17 cellular contexts compared by ENCODE assay signal in the genomic region with DNA sequence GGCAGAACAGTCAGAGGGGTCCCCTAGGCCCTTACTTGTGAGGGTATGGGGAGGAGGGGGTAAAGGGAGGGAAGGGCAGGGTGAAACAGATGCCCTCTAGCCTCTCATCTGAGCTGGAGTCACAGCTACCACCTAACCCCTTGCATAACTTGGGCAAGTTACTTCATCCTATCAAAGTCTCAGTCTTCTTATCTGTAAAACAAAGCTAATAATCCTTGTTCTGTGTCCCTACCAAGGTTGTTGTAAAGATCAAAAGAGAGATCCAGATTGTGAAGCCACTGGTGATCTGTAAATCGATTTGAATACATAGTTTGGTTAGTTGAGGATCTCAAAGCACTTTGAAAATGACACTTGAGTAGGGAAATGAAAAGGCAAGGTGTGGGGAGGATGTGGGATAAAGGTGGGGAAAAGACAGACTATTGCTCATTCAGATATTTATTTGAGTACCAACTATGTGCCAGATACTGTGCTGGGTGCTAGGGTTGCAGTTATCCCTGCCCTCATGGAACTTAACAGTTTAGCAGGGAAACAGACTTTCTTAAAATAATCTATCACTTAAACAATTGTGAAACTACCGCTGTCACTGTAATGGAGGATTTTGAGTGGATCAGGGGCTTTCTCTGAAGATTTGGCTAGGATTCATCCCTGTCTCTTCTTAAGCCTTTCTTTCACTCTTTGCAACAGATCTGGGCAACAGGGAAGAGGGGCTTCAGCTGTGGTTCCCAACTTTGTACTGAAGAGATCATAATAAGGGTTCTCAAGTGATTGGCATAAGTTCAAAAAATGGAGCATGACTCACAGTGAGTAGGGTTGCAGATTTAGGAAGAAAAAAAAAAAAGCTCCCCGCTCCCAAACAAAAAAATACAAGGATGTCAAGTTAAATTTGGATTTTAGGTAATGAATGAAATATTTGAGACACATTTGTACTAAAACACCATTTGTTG. TPM values are rescaled to one million over a fixed set of nuclear protein-coding genes. Genes with fewer than 3 reads are reported as not detected.
A peak's percentile ranks its signal among the peaks of the same experiment; 100 is the strongest.
DNase-seq lines count a peak whose midpoint lies in the region; ATAC-seq and TF ChIP-seq lines count a peak whose summit lies in the region.
"Had no signal": no experiment of that assay in that cellular context is flagged by ENCODE, and none has a peak within 500 bp of the region (broad histone marks: within the 10 kb centered on the region; RNA-seq: fewer than 3 reads in every experiment).

No MANE protein-coding gene starts in this region.

- H3K14ac ChIP-seq in H9 (ENCODE audit: insufficient read depth, low read length): no peak overlapping the region

- POLR2A ChIA-PET in activated CD4-positive, alpha-beta T cell treated with anti-CD3 and anti-CD28 coated beads for 36 hours (lab: Charles Lee): interaction anchor here (0.6 kb wide), 1 partner anchor 51 kb away, joined by 4 read pairs; no protein-coding TSS in a partner anchor

- no peak overlapping the region for H2BK120ac ChIP-seq in H9 (ENCODE audit: low read depth, low read length, poor library complexity, severe bottlenecking)

- H2AFZ ChIP-seq in Loucy (ENCODE audit: low read length) (peak overlapping the region; percentile 90), mammary epithelial cell (ENCODE audit: low read depth, low read length) (no peak overlapping the region), H9 (ENCODE audit: low read length) (no peak overlapping the region)

- no peak overlapping the region for H4K8ac ChIP-seq in H9 (replicated peaks; ENCODE audit: insufficient read length, low read depth, low read length)

- H3K18ac ChIP-seq in H9 (ENCODE audit: insufficient read length, low read depth, low read length): no peak overlapping the region

- H4K5ac ChIP-seq in H9 (ENCODE audit: insufficient read length, low read depth, low read length): no peak overlapping the region

- DNase-seq in activated CD4-positive, alpha-beta T cell treated with anti-CD3 and anti-CD28 coated beads for 36 hours: no peak
- no peak for DNase-seq in activated CD4-positive, alpha-beta T cell treated with anti-CD3 and anti-CD28 coated beads for 48 hours
- DNase-seq in mammary epithelial cell (peak; percentile 19), nephron progenitor cell (no peak), sciatic nerve (ENCODE audit: low spot score) (no peak), H9 (no peak)
- DNase-seq: activated gamma-delta T cell, head of caudate nucleus, NCI-H1048, NCI-H524 treated with DMSO at 0.1 percent for 48 hours, nucleus accumbens, SHP77 treated with DMSO at 0.1 percent for 48 hours had no signal

- H3K36me3 ChIP-seq in Loucy (ENCODE audit: insufficient read depth, low read length) (no peaks in the 10 kb centered on the region), mammary epithelial cell (ENCODE audit: insufficient read depth, low read length) (no peaks in the 10 kb centered on the region)

- peak; percentile 47 for ATAC-seq in activated CD4-positive, alpha-beta T cell treated with anti-CD3 and anti-CD28 coated beads for 36 hours
- ATAC-seq in sciatic nerve (no peak), HG03280 (IDR thresholded peaks at IDR 0.05; ENCODE audit: unreplicated experiment) (no peak)
- ATAC-seq: WTC11 had no signal

- no peaks in the 10 kb centered on the region for H3K9me2 ChIP-seq in Loucy (replicated peaks; ENCODE audit: low read depth, low read length)

- H3K4me1 Mint-ChIP-seq in activated CD4-positive, alpha-beta T cell treated with anti-CD3 and anti-CD28 coated beads for 36 hours: peaks cover 13% of the 10 kb centered on the region
- no peaks in the 10 kb centered on the region for H3K4me1 Mint-ChIP-seq in nephron progenitor cell
- H3K4me1 Mint-ChIP-seq in H9: peaks cover 3% of the 10 kb centered on the region in 2 experiments; a peak in 2 of 4 replicates
- H3K4me1 Mint-ChIP-seq: WTC11 had no signal

- intact Hi-C loops in activated CD4-positive, alpha-beta T cell treated with anti-CD3 and anti-CD28 coated beads for 36 hours (cut with DNase I, micrococcal nuclease): no loop called here
- intact Hi-C loops in mammary epithelial cell (cut with micrococcal nuclease): no loop called here
- intact Hi-C loops in sciatic nerve (cut with DNase I): no loop called here

- H3K4me3 ChIP-seq in Loucy (ENCODE audit: low read length, poor library complexity, severe bottlenecking) (peak overlapping the region; percentile 17), mammary epithelial cell (replicated peaks in 1 of 3; ENCODE audit: insufficient read depth in 1 of 3, low read depth in 2 of 3, low read length in 3 of 3) (no peak overlapping the region)

- no peak overlapping the region for H2BK12ac ChIP-seq in H9 (ENCODE audit: insufficient read length, low read depth, low read length)

- H3K9me3 Mint-ChIP-seq in activated CD4-positive, alpha-beta T cell treated with anti-CD3 and anti-CD28 coated beads for 36 hours (ENCODE audit: low read depth): no peaks in the 10 kb centered on the region
- H3K9me3 Mint-ChIP-seq in nephron progenitor cell (no peaks in the 10 kb centered on the region), H9 (no peaks in the 10 kb centered on the region)
- H3K9me3 Mint-ChIP-seq: dendritic cell treated with granulocyte-macrophage colony-stimulating factor and Interleukin-4, amounts not matched to agents 40 ng/mL and 50 ng/mL, for 4 days; WTC11 had no signal

- no peaks in the 10 kb centered on the region for H3F3A ChIP-seq in Loucy (ENCODE audit: low read depth)

- no peaks in the 10 kb centered on the region for H3K23me2 ChIP-seq in H9 (ENCODE audit: insufficient read length, low read depth, low read length, poor library complexity, severe bottlenecking)

- no peak overlapping the region for H3T11ph ChIP-seq in H9 (ENCODE audit: low read length)

- TF ChIP-seq CTCF in Loucy (conservative IDR thresholded peaks at IDR 0.05; ENCODE audit: low read length) (no peak), mammary epithelial cell (conservative IDR thresholded peaks at IDR 0.05 in 1 of 2, IDR thresholded peaks at IDR 0.05 in 1 of 2; ENCODE audit: extremely low read depth in 1 of 2, insufficient read depth in 1 of 2, low read depth in 1 of 2, low read length in 2 of 2) (no peak), nephron progenitor cell (IDR thresholded peaks at IDR 0.05) (no peak), H9 (conservative IDR thresholded peaks at IDR 0.05) (no peak)

- H3K36me3 Mint-ChIP-seq in activated CD4-positive, alpha-beta T cell treated with anti-CD3 and anti-CD28 coated beads for 36 hours (ENCODE audit: low read depth): peaks cover 3% of the 10 kb centered on the region
- H3K36me3 Mint-ChIP-seq in nephron progenitor cell (ENCODE audit: low read depth) (no peaks in the 10 kb centered on the region), H9 (ENCODE audit: insufficient read depth in 1 of 3, low read depth in 3 of 3) (no peaks in the 10 kb centered on the region; a peak in 1 of 7 replicates)
- H3K36me3 Mint-ChIP-seq: WTC11 had no signal

- H3K27me3 ChIP-seq in Loucy (ENCODE audit: insufficient read depth, low read length, poor library complexity, severe bottlenecking) (no peaks in the 10 kb centered on the region), mammary epithelial cell (ENCODE audit: insufficient read depth, low read length) (no peaks in the 10 kb centered on the region), H9 (ENCODE audit: insufficient read depth, low read length) (no peaks in the 10 kb centered on the region)

- H3K27ac ChIP-seq in mammary epithelial cell (ENCODE audit: insufficient read depth, low read depth, low read length) (no peak overlapping the region), H9 (ENCODE audit: insufficient read length, low read depth, low read length) (no peak overlapping the region)

- H3K4me2 ChIP-seq in Loucy (ENCODE audit: low read depth, low read length, poor library complexity, severe bottlenecking) (peak overlapping the region; percentile 67), mammary epithelial cell (ENCODE audit: insufficient read depth, low read depth, low read length) (no peak overlapping the region), H9 (ENCODE audit: insufficient read depth, insufficient read length, low read length) (no peak overlapping the region)

- in situ Hi-C loops in mammary epithelial cell (cut with MboI; ENCODE audit: low sequenced_read_pairs in 2 of 2): no loop called here

- WGBS in mammary epithelial cell (ENCODE audit: low coverage, missing lambda C conversion rate): 59% methylated on average over 3 of the region's 3 CpGs
- WGBS in H9 (ENCODE audit: extremely low coverage, insufficient read length, low lambda C conversion rate): no CpG with 5 or more reads among the region's 3 CpGs

- no peak overlapping the region for H2BK15ac ChIP-seq in H9 (ENCODE audit: low read depth, low read length)

- no peak overlapping the region for H3K27ac Mint-ChIP-seq in activated CD4-positive, alpha-beta T cell treated with anti-CD3 and anti-CD28 coated beads for 36 hours
- peak overlapping the region; percentile 82 for H3K27ac Mint-ChIP-seq in nephron progenitor cell
- H3K27ac Mint-ChIP-seq in H9: no peak overlapping the region
- H3K27ac Mint-ChIP-seq: dendritic cell treated with granulocyte-macrophage colony-stimulating factor and Interleukin-4, amounts not matched to agents 40 ng/mL and 50 ng/mL, for 4 days; WTC11 had no signal

- H4K20me1 ChIP-seq in Loucy (ENCODE audit: insufficient read depth, low read length, poor library complexity, severe bottlenecking) (no peaks in the 10 kb centered on the region), mammary epithelial cell (ENCODE audit: insufficient read depth, low read length) (no peaks in the 10 kb centered on the region), H9 (ENCODE audit: control insufficient read depth, insufficient read depth, insufficient read length) (no peaks in the 10 kb centered on the region)

- H2BK5ac ChIP-seq in H9 (ENCODE audit: insufficient read length, low read length): no peak overlapping the region

- no peak overlapping the region for H3K23ac ChIP-seq in H9 (ENCODE audit: insufficient read length, low read depth, low read length)

- H3K4me1 ChIP-seq in Loucy (ENCODE audit: insufficient read depth, low read length, poor library complexity, severe bottlenecking): peaks cover 15% of the 10 kb centered on the region
- no peaks in the 10 kb centered on the region for H3K4me1 ChIP-seq in mammary epithelial cell (ENCODE audit: insufficient read depth, low read length)
- no peaks in the 10 kb centered on the region for H3K4me1 ChIP-seq in H9 (ENCODE audit: insufficient read depth, low read length)

- peak overlapping the region; percentile 41 for H3K9ac ChIP-seq in Loucy (ENCODE audit: low read depth, low read length, poor library complexity, severe bottlenecking)
- no peak overlapping the region for H3K9ac ChIP-seq in mammary epithelial cell (ENCODE audit: insufficient read depth, low read length)
- no peak overlapping the region for H3K9ac ChIP-seq in H9 (ENCODE audit: extremely low read depth, insufficient read length, low read length)

- H3K79me2 ChIP-seq in Loucy (ENCODE audit: insufficient read depth, low read length) (no peaks in the 10 kb centered on the region), mammary epithelial cell (ENCODE audit: insufficient read depth, low read length) (no peaks in the 10 kb centered on the region), H9 (ENCODE audit: insufficient read depth, low read length) (no peaks in the 10 kb centered on the region)

- no peak overlapping the region for H2BK20ac ChIP-seq in H9 (ENCODE audit: low read depth, low read length, poor library complexity, severe bottlenecking)

- H3K56ac ChIP-seq in H9 (ENCODE audit: insufficient read length, low read depth, low read length): no peak overlapping the region

- H2AK5ac ChIP-seq in H9 (ENCODE audit: insufficient read length, low read length): no peak overlapping the region

- dilution Hi-C loops in mammary epithelial cell (cut with HindIII; ENCODE audit: low sequenced_read_pairs): no loop called here

- H4K91ac ChIP-seq in H9 (ENCODE audit: insufficient read length, low read depth, low read length): no peak overlapping the region

- BruUV-seq in mammary epithelial cell (replicated peaks; lab: Mats Ljungman, UMichigan): no TSS peak

- H3K27me3 Mint-ChIP-seq in activated CD4-positive, alpha-beta T cell treated with anti-CD3 and anti-CD28 coated beads for 36 hours: no peaks in the 10 kb centered on the region
- no peaks in the 10 kb centered on the region for H3K27me3 Mint-ChIP-seq in nephron progenitor cell (ENCODE audit: low read depth, poor library complexity)
- H3K27me3 Mint-ChIP-seq in H9 (ENCODE audit: low read depth): no peaks in the 10 kb centered on the region
- H3K27me3 Mint-ChIP-seq: dendritic cell treated with granulocyte-macrophage colony-stimulating factor and Interleukin-4, amounts not matched to agents 40 ng/mL and 50 ng/mL, for 4 days had no signal

- CTCF ChIA-PET in activated CD4-positive, alpha-beta T cell treated with anti-CD3 and anti-CD28 coated beads for 36 hours (lab: Charles Lee): interaction anchor here (0.7 to 3.8 kb wide), 3 partner anchors 8 to 42 kb away, joined by 3 to 14 read pairs (median 4); no protein-coding TSS in a partner anchor
- CTCF ChIA-PET in mammary epithelial cell (lab: Charles Lee; ENCODE audit: low non-redundant PET): no interaction called here

- H3K9me3 ChIP-seq in Loucy (ENCODE audit: insufficient read depth, low read depth, low read length) (no peaks in the 10 kb centered on the region), mammary epithelial cell (replicated peaks; ENCODE audit: insufficient read depth, low read length) (no peaks in the 10 kb centered on the region), H9 (ENCODE audit: control insufficient read depth, low read depth, low read length) (no peaks in the 10 kb centered on the region)

- no peak overlapping the region for H3K4me3 Mint-ChIP-seq in activated CD4-positive, alpha-beta T cell treated with anti-CD3 and anti-CD28 coated beads for 36 hours
- H3K4me3 Mint-ChIP-seq in nephron progenitor cell: no peak overlapping the region
- H3K4me3 Mint-ChIP-seq in H9: no peak overlapping the region
- H3K4me3 Mint-ChIP-seq: dendritic cell treated with granulocyte-macrophage colony-stimulating factor and Interleukin-4, amounts not matched to agents 40 ng/mL and 50 ng/mL, for 4 days; WTC11 had no signal

- H3K4ac ChIP-seq in H9 (ENCODE audit: low read depth, low read length): no peak overlapping the region

- H3K79me1 ChIP-seq in H9 (ENCODE audit: insufficient read depth, low read depth, low read length, poor library complexity, severe bottlenecking): no peaks in the 10 kb centered on the region

RNA-seq across cellular contexts. Expression of gene HEATR9, which starts 3.0 kb away (rescaled TPM):
- total RNA-seq in activated CD4-positive, alpha-beta T cell treated with anti-CD3 and anti-CD28 coated beads for 36 hours: under 1 TPM in 1 of 2 experiments, not detected in 1; 0.18 TPM
- total RNA-seq in mammary epithelial cell (not detected), sciatic nerve (0.27 TPM), H9 (2021) (not detected in 2 replicates)
- polyA plus RNA-seq in mammary epithelial cell: not detected
- polyA minus RNA-seq in mammary epithelial cell: not detected
- total RNA-seq: lower leg skin, WTC11 had no signal

RNA-seq across cellular contexts. Expression of gene CCL5, which starts 14.5 kb away (rescaled TPM):
- 10 to 100 TPM; 33.1 to 50.4 TPM for total RNA-seq in activated CD4-positive, alpha-beta T cell treated with anti-CD3 and anti-CD28 coated beads for 36 hours
- not detected for total RNA-seq in mammary epithelial cell
- 0.07 TPM for polyA plus RNA-seq in mammary epithelial cell
- not detected for polyA minus RNA-seq in mammary epithelial cell
- 5.3 TPM for total RNA-seq in sciatic nerve
- not detected in 2 replicates for total RNA-seq in H9 (2021)

RNA-seq across cellular contexts. Expression of gene TAF15, which starts 56.4 kb away (rescaled TPM):
- total RNA-seq in activated CD4-positive, alpha-beta T cell treated with anti-CD3 and anti-CD28 coated beads for 36 hours: 100 to 1,000 TPM; 316 to 330 TPM
- total RNA-seq in mammary epithelial cell (100 to 1,000 TPM in 1 of 2 donors, 10 to 100 TPM in 1; 67.2 to 270 TPM), sciatic nerve (183 TPM), H9 (2021) (290 and 304 TPM in 2 replicates)
- 26.0 TPM for polyA plus RNA-seq in mammary epithelial cell
- 170 TPM for polyA minus RNA-seq in mammary epithelial cell
